ENCODE assay signal across 18 cellular contexts in the genomic region with DNA sequence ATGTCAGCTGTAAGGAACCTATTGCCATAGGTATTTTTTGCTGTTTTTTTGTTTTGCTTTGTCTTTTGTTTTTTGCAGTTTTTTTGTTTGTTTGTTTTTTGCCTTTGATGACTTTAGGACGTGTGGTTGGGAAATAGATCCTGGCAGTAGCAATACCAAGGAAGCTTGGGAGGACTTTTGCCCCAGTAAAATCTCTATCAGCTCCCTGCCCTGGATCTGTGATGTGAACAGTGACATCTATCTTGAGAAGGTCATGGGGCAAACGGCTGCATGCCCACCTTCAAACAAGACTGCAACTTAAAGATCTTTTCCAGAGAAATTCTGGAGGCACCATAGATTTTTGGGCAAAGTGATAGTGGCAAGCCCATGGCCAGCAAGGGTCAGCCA. TPM values are rescaled to one million over a fixed set of nuclear protein-coding genes. Genes with fewer than 3 reads are reported as not detected.
"Had no signal": no experiment of that assay in that cellular context is flagged by ENCODE, and none has a peak within 500 bp of the region (broad histone marks: within the 10 kb centered on the region; RNA-seq: fewer than 3 reads in every experiment).

No MANE protein-coding gene starts in this region.

- H3K9me3 Mint-ChIP-seq: memory B cell; naive thymus-derived CD8-positive, alpha-beta T cell; stimulated activated naive B cell treated with anti-CD40 and anti-IgM and Interleukin-4, amounts not matched to agents 10 μg/mL and 1 μg/mL and 100 μg/mL, for 72 hours; WTC11 had no signal

- H3K4me1 ChIP-seq: uterus had no signal

- H3K27ac Mint-ChIP-seq: activated CD4-positive, alpha-beta T cell treated with anti-CD3 and anti-CD28 coated beads for 36 hours; activated naive CD8-positive, alpha-beta T cell; memory B cell; naive thymus-derived CD8-positive, alpha-beta T cell; stimulated activated naive B cell treated with anti-CD40 and anti-IgM and Interleukin-4, amounts not matched to agents 10 μg/mL and 1 μg/mL and 100 μg/mL, for 72 hours; WTC11 had no signal

- H3K9me3 ChIP-seq: left ventricle myocardium inferior, thyroid gland, uterus had no signal

- H3K27me3 ChIP-seq: cardiac muscle cell, thyroid gland, uterus had no signal

- H3K36me3 ChIP-seq: cardiac muscle cell, left ventricle myocardium inferior, thyroid gland, uterus had no signal

- ATAC-seq: activated CD4-positive, alpha-beta T cell treated with anti-CD3 and anti-CD28 coated beads for 36 hours; naive thymus-derived CD8-positive, alpha-beta T cell; stimulated activated naive B cell treated with anti-CD40 and anti-IgM and Interleukin-4, amounts not matched to agents 10 μg/mL and 1 μg/mL and 100 μg/mL, for 72 hours; WTC11 had no signal

- H3K27ac ChIP-seq: epithelial cell of prostate, left ventricle myocardium inferior, thyroid gland had no signal

- H3K4me3 ChIP-seq: cardiac muscle cell, left ventricle myocardium inferior, thyroid gland, uterus had no signal

- H3K4me3 Mint-ChIP-seq: activated CD4-positive, alpha-beta T cell treated with anti-CD3 and anti-CD28 coated beads for 36 hours; activated naive CD8-positive, alpha-beta T cell; memory B cell; naive thymus-derived CD8-positive, alpha-beta T cell; stimulated activated naive B cell treated with anti-CD40 and anti-IgM and Interleukin-4, amounts not matched to agents 10 μg/mL and 1 μg/mL and 100 μg/mL, for 72 hours; WTC11 had no signal

- H3K36me3 Mint-ChIP-seq: activated naive CD8-positive, alpha-beta T cell; memory B cell; naive thymus-derived CD8-positive, alpha-beta T cell; stimulated activated naive B cell treated with anti-CD40 and anti-IgM and Interleukin-4, amounts not matched to agents 10 μg/mL and 1 μg/mL and 100 μg/mL, for 72 hours; WTC11 had no signal

- DNase-seq: activated CD4-positive, alpha-beta T cell treated with anti-CD3 and anti-CD28 coated beads for 36 hours; activated CD4-positive, alpha-beta T cell treated with anti-CD3 and anti-CD28 coated beads, Interleukin-2, amount 50 U/mL, for 48 hours; activated gamma-delta T cell; amniotic stem cell; foreskin fibroblast; glutamatergic neuron; hypothalamus; left ventricle myocardium inferior; naive thymus-derived CD8-positive, alpha-beta T cell; stimulated activated naive B cell treated with anti-CD40 and anti-IgM and Interleukin-4, amounts not matched to agents 10 μg/mL and 1 μg/mL and 100 μg/mL, for 72 hours; thyroid gland; uterus had no signal

RNA-seq across cellular contexts. Expression of a gene that starts 5.4 kb away (rescaled TPM):
- total RNA-seq: activated CD4-positive, alpha-beta T cell treated with anti-CD3 and anti-CD28 coated beads for 36 hours; naive thymus-derived CD8-positive, alpha-beta T cell; T-helper 2 cell treated with Interferon-gamma antibody and Interleukin-4, amounts not matched to agents 100 ng/mL and 5 ng/mL, for 36 hours had no signal
- polyA plus RNA-seq: naive thymus-derived CD8-positive, alpha-beta T cell had no signal
